8 cellular contexts compared by ENCODE assay signal in the genomic region with DNA sequence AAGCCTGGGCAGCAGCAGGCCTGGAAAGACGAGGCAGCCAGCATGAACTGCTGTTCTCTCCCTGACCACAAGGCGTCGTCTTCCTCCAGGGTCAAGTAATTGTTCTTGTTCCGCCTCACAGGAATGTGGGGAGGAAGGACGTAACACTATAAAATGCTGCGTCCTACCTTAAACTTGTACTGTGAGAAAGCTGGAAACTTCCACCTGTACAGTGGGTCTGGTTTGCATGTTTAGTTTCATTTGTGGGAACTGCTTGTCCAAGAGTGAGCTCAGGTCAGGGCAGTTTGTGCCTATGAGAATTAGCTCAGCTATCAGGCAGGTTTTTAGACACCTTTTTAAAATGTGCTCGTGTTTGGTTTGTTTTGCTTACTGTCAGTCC. TPM values are rescaled to one million over a fixed set of nuclear protein-coding genes. Genes with fewer than 3 reads are reported as not detected.
DNase-seq lines count a peak whose midpoint lies in the region; ATAC-seq and TF ChIP-seq lines count a peak whose summit lies in the region.

No MANE protein-coding gene starts in this region.

- no peaks in the 10 kb centered on the region for H3F3A ChIP-seq in neural progenitor cell (ENCODE audit: low read depth)

- no peaks in the 10 kb centered on the region for H3K27me3 ChIP-seq in neural progenitor cell

- no peak overlapping the region for H3K27ac ChIP-seq in neural progenitor cell

- no peaks in the 10 kb centered on the region for H3K27me3 Mint-ChIP-seq in neural progenitor cell (ENCODE audit: insufficient read depth, low read depth)

- ATAC-seq in GM21390 (IDR thresholded peaks at IDR 0.05; ENCODE audit: unreplicated experiment), result peak; percentile 71

- peak; percentile 90 for TF ChIP-seq CTCF in neural progenitor cell (IDR thresholded peaks at IDR 0.05)

- no peaks in the 10 kb centered on the region for H3K9me3 Mint-ChIP-seq in neural progenitor cell

- H3K36me3 ChIP-seq in neural progenitor cell, result peaks cover 22% of the 10 kb centered on the region

- H3K4me3 Mint-ChIP-seq in neural progenitor cell, result no peak overlapping the region

- H3K27ac Mint-ChIP-seq in neural progenitor cell, result no peak overlapping the region

- H3K9me3 ChIP-seq in neural progenitor cell (ENCODE audit: low read depth), result no peaks in the 10 kb centered on the region

- no peak overlapping the region for H3K9ac ChIP-seq in neural progenitor cell

- peaks cover 30% of the 10 kb centered on the region for H3K36me3 Mint-ChIP-seq in neural progenitor cell

- no peak overlapping the region for H3K4me3 ChIP-seq in neural progenitor cell

- peaks cover 4% of the 10 kb centered on the region for H3K4me1 ChIP-seq in neural progenitor cell

- no peak overlapping the region for H3K4me2 ChIP-seq in neural progenitor cell

- peaks cover 9% of the 10 kb centered on the region for H3K4me1 Mint-ChIP-seq in neural progenitor cell

- H3K79me2 ChIP-seq in neural progenitor cell (ENCODE audit: low read depth), result peaks cover 10% of the 10 kb centered on the region

- DNase-seq in NCI-H146 (lab: John Stamatoyannopoulos, UW) (peak; percentile 28), NCI-H146 treated with DMSO at 0.1 percent for 48 hours (lab: John Stamatoyannopoulos, UW; ENCODE audit: unreplicated experiment) (no peak), HT-29 (ENCODE audit: low spot score) (peak; percentile 90), UCSD-AML1 (lab: John Stamatoyannopoulos, UW; ENCODE audit: unreplicated experiment) (peak; percentile 47), fibroblast of peridontal ligament (ENCODE audit: extremely low read depth) (peak; percentile 31), neural progenitor cell (ENCODE audit: low spot score) (peak; percentile 73), cortex of kidney (lab: John Stamatoyannopoulos, UW) (no peak)

- H4K20me1 ChIP-seq in neural progenitor cell (ENCODE audit: low read depth), result no peaks in the 10 kb centered on the region

- no peak overlapping the region for H2AFZ ChIP-seq in neural progenitor cell (replicated peaks)

RNA-seq across cellular contexts. Expression of gene PANX1, which starts 55.2 kb away (rescaled TPM):
- total RNA-seq in HT-29 (2014; rRNA removed; shearing (Covaris generic)), result 26.1 and 26.2 TPM in 2 replicates
- total RNA-seq in neural progenitor cell (ENCODE audit: low replicate concordance), result 26.1 and 26.4 TPM in 2 replicates

Comparison
In these comparisons a context has a peak if more than half of its experiments do, and no peak if none do; other contexts are left out.
1. DNase-seq: peak in NCI-H146 (single experiment), HT-29 (single experiment), UCSD-AML1 (single experiment), fibroblast of peridontal ligament (single experiment) and neural progenitor cell (single experiment); none in NCI-H146 treated with DMSO at 0.1 percent for 48 hours (single experiment) and cortex of kidney (single experiment).